24 cellular contexts compared by ENCODE assay signal in the genomic region with DNA sequence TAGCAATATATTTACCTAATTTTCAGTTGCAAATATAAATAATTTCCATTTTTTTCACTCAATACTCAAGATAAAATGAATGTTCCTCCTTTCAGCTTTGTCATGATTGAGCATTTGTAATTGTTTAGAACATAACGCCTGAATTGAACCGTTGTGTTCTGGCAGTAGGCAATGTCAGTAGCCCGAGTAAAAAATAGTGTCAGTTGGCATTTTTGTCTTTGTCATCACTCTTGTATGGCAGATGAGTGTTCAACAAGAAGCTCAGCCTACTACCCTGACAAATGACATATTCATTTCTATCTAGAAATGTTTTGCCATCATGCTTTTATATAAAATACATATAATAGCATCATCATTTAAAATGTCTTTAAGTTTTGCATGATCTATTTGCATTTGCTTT.
"Had no signal": no experiment of that assay in that cellular context is flagged by ENCODE, and none has a peak within 500 bp of the region (broad histone marks: within the 10 kb centered on the region; RNA-seq: fewer than 3 reads in every experiment).

No MANE protein-coding gene starts in this region.

- FAIRE-seq: islet of Langerhans had no signal

- DNase-seq: heart left ventricle; hypothalamus; immature natural killer cell; kidney; left colon; left lung; lower lobe of right lung; mammary epithelial cell; mesendoderm; mucosa of descending colon; naive thymus-derived CD4-positive, alpha-beta T cell; nucleus accumbens; pancreas; psoas muscle; right lobe of liver; stimulated activated CD4-positive, alpha-beta T cell treated with anti-CD3 and anti-CD28 coated beads, Interleukin-12 subunit alpha, Interleukin-12 subunit beta, amount 100 ng/mL, for 4 hours; stimulated activated CD4-positive, alpha-beta T cell treated with anti-CD3 and anti-CD28 coated beads, Interleukin-15, amount 100 ng/mL, for 24 hours; stimulated activated CD4-positive, alpha-beta T cell treated with anti-CD3 and anti-CD28 coated beads, Interleukin-2, amount 100 ng/mL, for 24 hours; stimulated activated CD4-positive, alpha-beta T cell treated with anti-CD3 and anti-CD28 coated beads, Interleukin-4, amount 100 ng/mL, for 1 hour; stimulated activated naive B cell treated with anti-CD40 and anti-IgM and Interleukin-4, amounts not matched to agents 10 μg/mL and 1 μg/mL and 100 μg/mL, for 72 hours; stimulated activated naive CD8-positive, alpha-beta T cell treated with anti-CD3 and anti-CD28 coated beads, Interleukin-15, Interleukin-2, amounts not matched to agents 100 U/mL and 50 U/mL, for 24 hours; stomach; uterus had no signal
